8 cellular contexts compared by ENCODE assay signal in the genomic region with DNA sequence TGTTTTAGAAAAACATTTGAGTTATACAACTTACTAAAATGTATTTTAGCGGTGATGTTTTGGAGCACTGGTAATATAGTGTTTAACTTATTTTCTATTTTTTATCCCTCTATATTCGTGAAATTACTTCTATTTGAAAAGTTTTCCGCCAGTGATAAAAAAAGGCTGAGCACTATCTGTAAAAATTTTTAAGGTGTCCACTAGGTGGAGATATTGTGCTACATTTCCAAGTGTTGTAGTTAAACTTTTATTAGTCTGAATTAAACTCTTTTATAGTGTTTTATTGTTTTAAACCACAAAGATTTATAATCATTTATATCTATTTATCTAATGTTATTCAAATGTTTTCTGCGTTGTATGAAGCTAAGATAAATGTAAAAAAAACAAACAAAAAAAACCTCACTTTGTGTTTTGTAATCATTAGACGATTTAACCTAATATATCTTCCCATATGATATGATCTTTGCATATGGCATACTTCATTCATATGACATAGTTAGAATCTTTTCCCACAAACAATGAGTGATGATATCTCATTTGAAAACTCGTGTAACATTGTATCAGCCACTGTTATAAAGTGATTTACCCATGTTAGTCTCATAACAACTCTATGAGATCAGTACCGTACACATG. TPM values are rescaled to one million over a fixed set of nuclear protein-coding genes. Genes with fewer than 3 reads are reported as not detected.
DNase-seq lines count a peak whose midpoint lies in the region; ATAC-seq, FAIRE-seq and TF ChIP-seq lines count a peak whose summit lies in the region.
"Not testable (repeated sequence)": the region's sequence is repeated elsewhere in the genome, so short reads cannot be mapped to it uniquely, and the experiment has no call there.

No MANE protein-coding gene starts in this region.

- H3K4me3 ChIP-seq in AG09309 (ENCODE audit: control insufficient read depth, low read depth, low read length); coronary artery: not testable (repeated sequence)

- H3K27me3 Mint-ChIP-seq in immature natural killer cell (ENCODE audit: low read depth in 3 of 3); progenitor cell of endocrine pancreas: not testable (repeated sequence)

- H3K27ac ChIP-seq in coronary artery, result not testable (repeated sequence)

- peak overlapping the region in 1 of 5 donors; percentile 18 for H3K4me3 Mint-ChIP-seq in immature natural killer cell
- H3K4me3 Mint-ChIP-seq in progenitor cell of endocrine pancreas (ENCODE audit: low read depth), result not testable (repeated sequence)

- FAIRE-seq in GM12891 (lab: Jason Lieb, UNC), result peak; percentile 55

- peak; percentile 81 for ATAC-seq in HG02885 (IDR thresholded peaks at IDR 0.05; ENCODE audit: poor library complexity, unreplicated experiment)

- not testable (repeated sequence) for H3K36me3 Mint-ChIP-seq in immature natural killer cell; progenitor cell of endocrine pancreas (ENCODE audit: insufficient read depth)

- not testable (repeated sequence) for H3K4me1 Mint-ChIP-seq in immature natural killer cell; progenitor cell of endocrine pancreas (ENCODE audit: low read depth)

- TF ChIP-seq CTCF in AG09309 (IDR thresholded peaks at IDR 0.05; ENCODE audit: control insufficient read depth, insufficient read depth, low read depth, low read length, missing control alignments) (peak; percentile 38), coronary artery (IDR thresholded peaks at IDR 0.05) (peak; percentile 32), progenitor cell of endocrine pancreas (IDR thresholded peaks at IDR 0.05; ENCODE audit: unreplicated experiment) (peak; percentile 84)

- not testable (repeated sequence) for H3K9me3 Mint-ChIP-seq in immature natural killer cell; progenitor cell of endocrine pancreas (ENCODE audit: low read depth)

- DNase-seq in AG09309 (ENCODE audit: low read depth) (peak; percentile 14), NCI-H2081 (lab: John Stamatoyannopoulos, UW) (peak; percentile 11 to 14), SK-N-DZ (ENCODE audit: low spot score) (peak; percentile 54), immature natural killer cell (peak; percentile 20 to 39 (median 35))
- not testable (repeated sequence) for DNase-seq in GM12891 (ENCODE audit: insufficient read length, low spot score); coronary artery (ENCODE audit: low spot score); progenitor cell of endocrine pancreas (ENCODE audit: low spot score, unreplicated experiment)

- not testable (repeated sequence) for H3K27ac Mint-ChIP-seq in immature natural killer cell, progenitor cell of endocrine pancreas

- not testable (repeated sequence) for TF ChIP-seq POLR2A in GM12891 (IDR thresholded peaks at IDR 0.05; ENCODE audit: low read depth, low read length)

RNA-seq across cellular contexts. Expression of a gene that starts 11.8 kb away (rescaled TPM):
- 3.7 TPM for polyA plus RNA-seq in GM12891 (2012; ENCODE audit: low read depth, missing spikeins)
- polyA plus RNA-seq in SK-N-DZ (2014; cell fraction: cytosol; rRNA removed), result 9.9 and 11.2 TPM in 2 replicates
- 6.0 and 8.2 TPM in 2 replicates for polyA plus RNA-seq in SK-N-DZ (2014; cell fraction: nucleus; rRNA removed)
- polyA plus RNA-seq in immature natural killer cell, result 1 to 10 TPM in 1 of 3 donors, under 1 TPM in 2; 0.53 to 1.1 (median 0.83) TPM
- 8.9 and 10.8 TPM in 2 replicates for total RNA-seq in progenitor cell of endocrine pancreas

Comparison
In these comparisons a context has a peak if more than half of its experiments do, and no peak if none do; other contexts are left out.
1. CTCF ChIP-seq: peak in every context shown above with its lines; median percentile 84 in progenitor cell of endocrine pancreas; 38 in AG09309; 32 in coronary artery.